ENCODE assay signal across 1 cellular context in the genomic region with DNA sequence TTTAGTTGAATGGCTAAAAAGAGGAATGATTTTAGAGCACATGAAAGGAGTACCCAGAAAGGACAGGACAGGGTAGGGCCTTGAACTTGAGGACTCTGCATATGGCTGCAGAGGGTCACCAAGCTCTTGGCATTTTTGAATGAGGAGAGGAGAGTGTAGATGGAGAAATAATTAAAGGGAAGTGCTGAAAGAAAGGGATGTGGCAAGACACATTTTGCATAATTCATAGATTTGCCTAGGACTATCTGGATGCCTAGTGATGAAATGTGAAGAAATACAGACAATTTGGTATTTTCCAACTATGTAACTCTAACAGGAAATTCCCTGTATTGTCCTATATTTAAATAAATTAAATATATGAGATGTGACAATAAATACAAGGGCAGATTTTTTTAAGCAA.
TF ChIP-seq lines count a peak whose summit lies in the region.

No MANE protein-coding gene starts in this region.

TF ChIP-seq in SK-N-SH, 30 proteins besides CTCF, POLR2A, EP300 and RAD21 (continued from another document):
- TF ChIP-seq, protein P1, sequence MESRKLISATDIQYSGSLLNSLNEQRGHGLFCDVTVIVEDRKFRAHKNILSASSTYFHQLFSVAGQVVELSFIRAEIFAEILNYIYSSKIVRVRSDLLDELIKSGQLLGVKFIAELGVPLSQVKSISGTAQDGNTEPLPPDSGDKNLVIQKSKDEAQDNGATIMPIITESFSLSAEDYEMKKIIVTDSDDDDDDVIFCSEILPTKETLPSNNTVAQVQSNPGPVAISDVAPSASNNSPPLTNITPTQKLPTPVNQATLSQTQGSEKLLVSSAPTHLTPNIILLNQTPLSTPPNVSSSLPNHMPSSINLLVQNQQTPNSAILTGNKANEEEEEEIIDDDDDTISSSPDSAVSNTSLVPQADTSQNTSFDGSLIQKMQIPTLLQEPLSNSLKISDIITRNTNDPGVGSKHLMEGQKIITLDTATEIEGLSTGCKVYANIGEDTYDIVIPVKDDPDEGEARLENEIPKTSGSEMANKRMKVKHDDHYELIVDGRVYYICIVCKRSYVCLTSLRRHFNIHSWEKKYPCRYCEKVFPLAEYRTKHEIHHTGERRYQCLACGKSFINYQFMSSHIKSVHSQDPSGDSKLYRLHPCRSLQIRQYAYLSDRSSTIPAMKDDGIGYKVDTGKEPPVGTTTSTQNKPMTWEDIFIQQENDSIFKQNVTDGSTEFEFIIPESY (IDR thresholded peaks at IDR 0.05; ENCODE audit: borderline replicate concordance, low read depth), result no peak
- TF ChIP-seq, protein P2, sequence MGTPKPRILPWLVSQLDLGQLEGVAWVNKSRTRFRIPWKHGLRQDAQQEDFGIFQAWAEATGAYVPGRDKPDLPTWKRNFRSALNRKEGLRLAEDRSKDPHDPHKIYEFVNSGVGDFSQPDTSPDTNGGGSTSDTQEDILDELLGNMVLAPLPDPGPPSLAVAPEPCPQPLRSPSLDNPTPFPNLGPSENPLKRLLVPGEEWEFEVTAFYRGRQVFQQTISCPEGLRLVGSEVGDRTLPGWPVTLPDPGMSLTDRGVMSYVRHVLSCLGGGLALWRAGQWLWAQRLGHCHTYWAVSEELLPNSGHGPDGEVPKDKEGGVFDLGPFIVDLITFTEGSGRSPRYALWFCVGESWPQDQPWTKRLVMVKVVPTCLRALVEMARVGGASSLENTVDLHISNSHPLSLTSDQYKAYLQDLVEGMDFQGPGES (IDR thresholded peaks at IDR 0.05; ENCODE audit: low read depth, low read length), result no peak
- no peak for TF ChIP-seq MEF2A (IDR thresholded peaks at IDR 0.05; ENCODE audit: borderline replicate concordance, low read depth)
- no peak for TF ChIP-seq FOXM1 (IDR thresholded peaks at IDR 0.05; ENCODE audit: low read depth)
- TF ChIP-seq, protein P3, sequence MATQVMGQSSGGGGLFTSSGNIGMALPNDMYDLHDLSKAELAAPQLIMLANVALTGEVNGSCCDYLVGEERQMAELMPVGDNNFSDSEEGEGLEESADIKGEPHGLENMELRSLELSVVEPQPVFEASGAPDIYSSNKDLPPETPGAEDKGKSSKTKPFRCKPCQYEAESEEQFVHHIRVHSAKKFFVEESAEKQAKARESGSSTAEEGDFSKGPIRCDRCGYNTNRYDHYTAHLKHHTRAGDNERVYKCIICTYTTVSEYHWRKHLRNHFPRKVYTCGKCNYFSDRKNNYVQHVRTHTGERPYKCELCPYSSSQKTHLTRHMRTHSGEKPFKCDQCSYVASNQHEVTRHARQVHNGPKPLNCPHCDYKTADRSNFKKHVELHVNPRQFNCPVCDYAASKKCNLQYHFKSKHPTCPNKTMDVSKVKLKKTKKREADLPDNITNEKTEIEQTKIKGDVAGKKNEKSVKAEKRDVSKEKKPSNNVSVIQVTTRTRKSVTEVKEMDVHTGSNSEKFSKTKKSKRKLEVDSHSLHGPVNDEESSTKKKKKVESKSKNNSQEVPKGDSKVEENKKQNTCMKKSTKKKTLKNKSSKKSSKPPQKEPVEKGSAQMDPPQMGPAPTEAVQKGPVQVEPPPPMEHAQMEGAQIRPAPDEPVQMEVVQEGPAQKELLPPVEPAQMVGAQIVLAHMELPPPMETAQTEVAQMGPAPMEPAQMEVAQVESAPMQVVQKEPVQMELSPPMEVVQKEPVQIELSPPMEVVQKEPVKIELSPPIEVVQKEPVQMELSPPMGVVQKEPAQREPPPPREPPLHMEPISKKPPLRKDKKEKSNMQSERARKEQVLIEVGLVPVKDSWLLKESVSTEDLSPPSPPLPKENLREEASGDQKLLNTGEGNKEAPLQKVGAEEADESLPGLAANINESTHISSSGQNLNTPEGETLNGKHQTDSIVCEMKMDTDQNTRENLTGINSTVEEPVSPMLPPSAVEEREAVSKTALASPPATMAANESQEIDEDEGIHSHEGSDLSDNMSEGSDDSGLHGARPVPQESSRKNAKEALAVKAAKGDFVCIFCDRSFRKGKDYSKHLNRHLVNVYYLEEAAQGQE (IDR thresholded peaks at IDR 0.05; ENCODE audit: low read depth, low read length), result no peak
- no peak for TF ChIP-seq ELF1 (IDR thresholded peaks at IDR 0.05)
